ENCODE assay signal across 8 cellular contexts in the genomic region with DNA sequence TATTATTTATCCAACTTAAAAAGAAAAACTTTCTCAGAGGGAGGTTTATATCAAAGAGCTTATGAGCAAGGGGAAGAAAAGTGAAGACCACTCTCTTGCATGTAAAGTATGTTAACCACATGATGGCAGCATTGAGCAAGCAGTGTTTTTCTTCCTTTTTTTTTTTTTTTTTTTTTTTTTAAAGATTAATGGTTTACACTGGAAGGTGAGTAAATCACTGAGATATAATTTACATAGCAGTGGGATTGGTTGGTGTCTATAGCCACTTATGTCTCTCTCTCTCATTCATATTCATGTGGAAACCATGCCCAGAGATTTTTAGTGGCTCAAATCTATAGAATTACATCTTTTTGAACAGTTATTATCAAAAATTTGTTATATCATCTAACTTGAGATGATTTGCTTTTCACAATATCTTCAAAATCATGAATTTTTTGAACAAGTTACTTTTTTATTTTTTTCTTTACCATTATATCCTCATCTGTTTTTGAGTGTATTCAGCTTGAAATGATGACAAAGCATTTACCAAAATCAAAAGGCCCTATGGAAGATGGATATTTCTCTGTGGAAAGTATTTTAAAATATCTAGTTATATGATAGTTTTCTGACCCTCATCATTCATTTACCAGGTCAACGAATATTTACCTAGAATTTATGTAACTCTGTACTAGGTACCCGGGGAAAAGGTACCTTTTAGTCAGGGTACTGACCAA. TPM values are rescaled to one million over a fixed set of nuclear protein-coding genes. Genes with fewer than 3 reads are reported as not detected.
DNase-seq lines count a peak whose midpoint lies in the region; ATAC-seq, FAIRE-seq and TF ChIP-seq lines count a peak whose summit lies in the region.

No MANE protein-coding gene starts in this region.

- H4K91ac ChIP-seq in H1 (replicated peaks; ENCODE audit: insufficient read length, low read length) = no peak overlapping the region

- H2BK5ac ChIP-seq in H1 (ENCODE audit: low read depth, low read length) = no peak overlapping the region

- no peak for TF ChIP-seq EP300 in H1 (IDR thresholded peaks at IDR 0.05; ENCODE audit: borderline replicate concordance in 1 of 2, low read depth in 2 of 2, low read length in 2 of 2)

- H3K23ac ChIP-seq in H1 (ENCODE audit: insufficient read length) = no peak overlapping the region

- H3K27me3 ChIP-seq in cardiac muscle cell (no peaks in the 10 kb centered on the region), H1 (replicated peaks in 1 of 4; ENCODE audit: control insufficient read depth in 3 of 4, extremely low read depth in 1 of 4, insufficient read depth in 3 of 4, low read length in 3 of 4) (no peaks in the 10 kb centered on the region)

- H4K8ac ChIP-seq in H1 (ENCODE audit: extremely low read depth, insufficient read depth, low read length) = no peak overlapping the region

- H3K4me3 Mint-ChIP-seq in naive B cell = no peak overlapping the region

- H3K56ac ChIP-seq in H1 (replicated peaks; ENCODE audit: insufficient read length, low read depth, low read length) = no peak overlapping the region

- H3K23me2 ChIP-seq in H1 (ENCODE audit: low read depth, low read length) = no peaks in the 10 kb centered on the region

- no peak overlapping the region for H3K14ac ChIP-seq in H1 (ENCODE audit: insufficient read length)

- H3K4me1 Mint-ChIP-seq in naive B cell = no peaks in the 10 kb centered on the region

- 72% methylated on average over 2 of the region's 2 CpGs; no CpG with 5 or more reads in 1 of the 2 experiments for WGBS in H1 (ENCODE audit: extremely low coverage in 1 of 2, insufficient coverage in 1 of 2, insufficient read length in 1 of 2, insufficient replicate concordance in 2 of 2, low coverage in 1 of 2, low lambda C conversion rate in 2 of 2, missing lambda C conversion rate in 1 of 2), 2 experiments

- ATAC-seq in Right ventricle myocardium inferior (no peak), HG03575 (IDR thresholded peaks at IDR 0.05; ENCODE audit: extremely low read depth, insufficient number of reproducible peaks, low FRiP score, unreplicated experiment) (peak; percentile 61), naive B cell (ENCODE audit: low read depth in 2 of 2) (peak; percentile 43 to 65)

- no peak overlapping the region for H3K27ac Mint-ChIP-seq in naive B cell

- H3K27ac ChIP-seq in cardiac muscle cell (no peak overlapping the region), H1 (ENCODE audit: low read depth, low read length) (no peak overlapping the region)

- H3K9me3 ChIP-seq in cardiac muscle cell (ENCODE audit: low read depth) (no peaks in the 10 kb centered on the region), H1 (ENCODE audit: insufficient read depth in 2 of 2, low read depth in 1 of 2, low read length in 1 of 2) (no peaks in the 10 kb centered on the region)

- no peak overlapping the region for H2AFZ ChIP-seq in H1 (ENCODE audit: low read length)

- intact Hi-C loops in Right ventricle myocardium inferior (cut with DNase I) = loop anchor here (5.0 kb wide), 1 partner anchor 123 kb away; no protein-coding TSS in a partner anchor

- peak; percentile 47 to 76 for DNase-seq in cardiac muscle cell (ENCODE audit: low read depth in 1 of 2, low spot score in 1 of 2)
- DNase-seq in Right ventricle myocardium inferior (ENCODE audit: missing footprints) = no peak
- peak; percentile 83 for DNase-seq in OCI-M1 (lab: John Stamatoyannopoulos, UW)
- DNase-seq in H1 (ENCODE audit: low read depth in 1 of 2, low spot score in 2 of 2) = no peak
- peak; percentile 54 for DNase-seq in naive B cell
- no peak for DNase-seq in NK-92 treated with Interleukin-12 subunit alpha and Interleukin-12 subunit beta, amount 100 ng/mL, for 24 hours (lab: John Stamatoyannopoulos, UW)
- no peak for DNase-seq in stimulated activated CD4-positive, alpha-beta T cell treated with anti-CD3 and anti-CD28 coated beads, Interleukin-12 subunit alpha, Interleukin-12 subunit beta, amount 100 ng/mL, for 4 hours

- H2BK120ac ChIP-seq in H1 (replicated peaks; ENCODE audit: low read depth, low read length) = no peak overlapping the region

- peak; percentile 13 for FAIRE-seq in H1 (lab: Jason Lieb, UNC)

- POLR2A ChIA-PET in H1 (lab: Charles Lee; ENCODE audit: partially characterized antibody) = interaction anchor here (1.2 kb wide), 1 partner anchor 16 kb away, joined by 3 read pairs; no protein-coding TSS in a partner anchor

- no peaks in the 10 kb centered on the region for H3K79me1 ChIP-seq in H1 (ENCODE audit: low read depth, low read length)

- H3K4me2 ChIP-seq in H1 (ENCODE audit: insufficient read depth in 1 of 2, low read depth in 2 of 2, low read length in 2 of 2) = no peak overlapping the region

- H3K27me3 Mint-ChIP-seq in naive B cell = no peaks in the 10 kb centered on the region

- no peak overlapping the region for H3K18ac ChIP-seq in H1 (ENCODE audit: extremely low read depth, low read length)

- no peaks in the 10 kb centered on the region for H4K20me1 ChIP-seq in H1 (replicated peaks in 1 of 2; ENCODE audit: control insufficient read depth in 1 of 2, insufficient read depth in 2 of 2, low read length in 2 of 2)

- H2AK5ac ChIP-seq in H1 (ENCODE audit: low read depth, low read length) = no peak overlapping the region

- TF ChIP-seq CTCF in cardiac muscle cell (IDR thresholded peaks at IDR 0.05; ENCODE audit: low read depth, low read length) = peak; percentile 67
- TF ChIP-seq CTCF in H1 (IDR thresholded peaks at IDR 0.05; ENCODE audit: control extremely low read depth in 1 of 3, insufficient read depth in 1 of 3, low read depth in 1 of 3, low read length in 3 of 3) = peak in 2 of 3 experiments; percentile 38 to 49; a peak in 2 of 4 replicates

- CTCF ChIA-PET in H1 (lab: Charles Lee; ENCODE audit: partially characterized antibody) = interaction anchor here (0.6 to 3.7 kb wide), 33 partner anchors 9 to 840 kb away, joined by 3 to 21 read pairs (median 4); no protein-coding TSS in a partner anchor

- no peak overlapping the region for H2BK20ac ChIP-seq in H1 (ENCODE audit: low read length)

- peak; percentile 69 to 75 for TF ChIP-seq RAD21 in H1 (IDR thresholded peaks at IDR 0.05 in 1 of 2, conservative IDR thresholded peaks at IDR 0.05 in 1 of 2; ENCODE audit: low read depth in 2 of 2, low read length in 2 of 2)

- no peaks in the 10 kb centered on the region for H3K36me3 ChIP-seq in cardiac muscle cell
- no peaks in the 10 kb centered on the region for H3K36me3 ChIP-seq in H1 (ENCODE audit: control insufficient read depth in 2 of 4, insufficient read depth in 4 of 4, low read length in 3 of 4)

- H3K4me1 ChIP-seq in cardiac muscle cell (ENCODE audit: low read depth) = no peaks in the 10 kb centered on the region
- H3K4me1 ChIP-seq in H1 (replicated peaks in 1 of 4; ENCODE audit: control insufficient read depth in 3 of 4, insufficient read depth in 4 of 4, low read length in 3 of 4) = no peaks in the 10 kb centered on the region

- H2BK12ac ChIP-seq in H1 (ENCODE audit: low read depth, low read length) = no peak overlapping the region

- H4K5ac ChIP-seq in H1 (ENCODE audit: insufficient read length, low read depth, low read length) = no peak overlapping the region

- H3K4me3 ChIP-seq in cardiac muscle cell = no peak overlapping the region
- no peak overlapping the region for H3K4me3 ChIP-seq in H1 (ENCODE audit: extremely low read depth in 1 of 4, insufficient read depth in 2 of 4, low read depth in 3 of 4, low read length in 4 of 4)

- TF ChIP-seq POLR2A in H1 (IDR thresholded peaks at IDR 0.05; ENCODE audit: control extremely low read depth in 1 of 2, low read depth in 2 of 2, low read length in 2 of 2) = no peak

- no peak overlapping the region for H3K4ac ChIP-seq in H1 (replicated peaks; ENCODE audit: insufficient read length, low read depth, low read length)

- no peaks in the 10 kb centered on the region for H3K9me3 Mint-ChIP-seq in naive B cell

- no peaks in the 10 kb centered on the region for H3K36me3 Mint-ChIP-seq in naive B cell

- H3K79me2 ChIP-seq in H1 (ENCODE audit: control insufficient read depth in 1 of 2, insufficient read depth in 2 of 2, low read length in 2 of 2) = no peaks in the 10 kb centered on the region

- no peak overlapping the region for H2BK15ac ChIP-seq in H1 (ENCODE audit: low read length)

- no peak overlapping the region for H3K9ac ChIP-seq in H1 (replicated peaks in 1 of 4; ENCODE audit: extremely low read depth in 1 of 4, low read depth in 3 of 4, low read length in 3 of 4)

TF ChIP-seq in H1, 55 proteins besides CTCF, POLR2A, EP300 and RAD21 (continues in another document):
- TF ChIP-seq BACH1 (IDR thresholded peaks at IDR 0.05; ENCODE audit: low read length) (no peak), SUZ12 (IDR thresholded peaks at IDR 0.05; ENCODE audit: low read length) (no peak), RBBP5 (IDR thresholded peaks at IDR 0.05; ENCODE audit: borderline replicate concordance, low read depth, low read length) (no peak), CEBPB (IDR thresholded peaks at IDR 0.05; ENCODE audit: low read depth, low read length) (no peak), RFX5 (IDR thresholded peaks at IDR 0.05; ENCODE audit: borderline replicate concordance, low read depth, low read length) (no peak), CHD2 (IDR thresholded peaks at IDR 0.05; ENCODE audit: low read length) (no peak), EZH2 (IDR thresholded peaks at IDR 0.05; ENCODE audit: low read depth, low read length, severe bottlenecking) (no peak), SIN3A (conservative IDR thresholded peaks at IDR 0.05 in 1 of 2, IDR thresholded peaks at IDR 0.05 in 1 of 2; ENCODE audit: low read depth in 1 of 2, low read length in 2 of 2) (no peak), EGR1 (IDR thresholded peaks at IDR 0.05; ENCODE audit: borderline replicate concordance, low read depth, low read length) (no peak), RNF2 (IDR thresholded peaks at IDR 0.05; ENCODE audit: borderline replicate concordance, low read depth, low read length, missing control alignments, poor library complexity, severe bottlenecking) (no peak), SP4 (IDR thresholded peaks at IDR 0.05; ENCODE audit: low read length) (no peak), ASH2L (IDR thresholded peaks at IDR 0.05; ENCODE audit: low read length) (no peak), SP1 (IDR thresholded peaks at IDR 0.05; ENCODE audit: low read depth, low read length) (no peak)

RNA-seq across cellular contexts. Expression of gene MTHFD2L, which starts 31.6 kb away (rescaled TPM):
- 9.2 and 12.3 TPM in 2 replicates for total RNA-seq in cardiac muscle cell
- polyA plus RNA-seq in cardiac muscle cell = 10.8 and 12.0 TPM in 2 replicates
- total RNA-seq in Right ventricle myocardium inferior = 10.1 TPM
- 11.0 and 15.0 TPM in 2 replicates for total RNA-seq in H1 (2021; fragmentation: NEBNext Ultra II Directional; extraction: Animal tissue kit (Norgen Biotek cat#: 25700))
- 4.4 and 5.4 TPM in 2 replicates for polyA plus RNA-seq in H1 (2011; rRNA removed)
- polyA plus RNA-seq in H1 (2011; cell fraction: cytosol; rRNA removed) = 7.7 TPM
- 4.0 TPM for polyA plus RNA-seq in H1 (2011; cell fraction: nucleus; rRNA removed)
- polyA plus RNA-seq in H1 (2012, experiment 1 of 2) = 4.3 to 9.8 TPM (median 5.1 TPM) in 4 replicates
- 1.5 TPM for polyA plus RNA-seq in H1 (2012, experiment 2 of 2)
- polyA plus RNA-seq in H1 (2013, experiment 1 of 2) = 9.1 TPM
- 8.0 TPM for polyA plus RNA-seq in H1 (2013, experiment 2 of 2)
- polyA minus RNA-seq in H1 (2011; rRNA and poly(A)+ RNA removed) = 7.5 and 10.7 TPM in 2 replicates
- 6.7 TPM for polyA minus RNA-seq in H1 (2011; cell fraction: cytosol; rRNA and poly(A)+ RNA removed)
- 35.3 TPM for polyA minus RNA-seq in H1 (2011; cell fraction: nucleus; rRNA and poly(A)+ RNA removed)
- polyA plus RNA-seq in naive B cell (ENCODE audit: low read depth in 6 of 6) = 10 to 100 TPM in 2 of 6 donors, 1 to 10 TPM in 4; 6.6 to 19.6 (median 8.1) TPM

Comparison
In these comparisons a context has a peak if more than half of its experiments do, and no peak if none do; other contexts are left out.
1. DNase-seq: peak in cardiac muscle cell (2 of 2), OCI-M1 (single experiment) and naive B cell (single experiment); none in Right ventricle myocardium inferior (single experiment), H1 (0 of 2), NK-92 treated with Interleukin-12 subunit alpha and Interleukin-12 subunit beta, amount 100 ng/mL, for 24 hours (single experiment) and stimulated activated CD4-positive, alpha-beta T cell treated with anti-CD3 and anti-CD28 coated beads, Interleukin-12 subunit alpha, Interleukin-12 subunit beta, amount 100 ng/mL, for 4 hours (single experiment).